Comparison of ENCODE assay signal across 11 cellular contexts in genomic region chr5:115770466-115770865, GRCh38. TPM values are rescaled to one million over a fixed set of nuclear protein-coding genes. Genes with fewer than 3 reads are reported as not detected.
DNase-seq lines count a peak whose midpoint lies in the region; ATAC-seq and TF ChIP-seq lines count a peak whose summit lies in the region.
"Had no signal": no experiment of that assay in that cellular context is flagged by ENCODE, and none has a peak within 500 bp of the region (broad histone marks: within the 10 kb centered on the region; RNA-seq: fewer than 3 reads in every experiment).

No MANE protein-coding gene starts in this region.

- H3K79me2 ChIP-seq in hepatocyte, result no peaks in the 10 kb centered on the region

- CTCF ChIA-PET in BJ (lab: Yijun Ruan, JAX), result interaction anchor here (0.7 to 1.6 kb wide), 2 partner anchors 8 to 12 kb away, joined by 3 to 5 read pairs; no protein-coding TSS in a partner anchor

- intact Hi-C loops in left ventricle myocardium superior (cut with micrococcal nuclease), result no loop called here

- no peak overlapping the region for H3K4me2 ChIP-seq in hepatocyte

- no peaks in the 10 kb centered on the region for H3K9me3 Mint-ChIP-seq in effector memory CD8-positive, alpha-beta T cell
- H3K9me3 Mint-ChIP-seq: IgD-negative memory B cell had no signal

- H3K4me3 ChIP-seq in BJ (ENCODE audit: low read depth, low read length), result no peak overlapping the region
- H3K4me3 ChIP-seq in hepatocyte, result no peak overlapping the region

- H3K27me3 ChIP-seq in BJ (ENCODE audit: control insufficient read depth, insufficient read depth, low read length) (0 out of 2 replicates have a peak, but pooled peaks cover 2% of the 10 kb centered on the region), hepatocyte (no peaks in the 10 kb centered on the region)

- H3K4me3 Mint-ChIP-seq in effector memory CD8-positive, alpha-beta T cell, result no peak overlapping the region
- H3K4me3 Mint-ChIP-seq: IgD-negative memory B cell had no signal

- no peak for ATAC-seq in left ventricle myocardium superior
- no peak for ATAC-seq in effector memory CD8-positive, alpha-beta T cell (replicated peaks)
- no peak for ATAC-seq in HG02981 (IDR thresholded peaks at IDR 0.05; ENCODE audit: unreplicated experiment)

- TF ChIP-seq CTCF in BJ (IDR thresholded peaks at IDR 0.05; ENCODE audit: insufficient read depth, low read depth, low read length) (peak; percentile 59), GM13977 (IDR thresholded peaks at IDR 0.05; ENCODE audit: extremely low read depth, insufficient read depth, missing control alignments) (peak; percentile 48), hepatocyte (IDR thresholded peaks at IDR 0.05; ENCODE audit: poor library complexity) (peak; percentile 5)

- in situ Hi-C loops in GM13977 (cut with MboI; ENCODE audit: low pct_unique_long_range_greater_than_20kb, low sequenced_read_pairs, unreplicated experiment), result no loop called here

- H3K4me1 ChIP-seq in hepatocyte (ENCODE audit: insufficient read depth), result no peaks in the 10 kb centered on the region

- H3K36me3 Mint-ChIP-seq in effector memory CD8-positive, alpha-beta T cell (ENCODE audit: insufficient read depth), result no peaks in the 10 kb centered on the region
- H3K36me3 Mint-ChIP-seq: IgD-negative memory B cell had no signal

- no peaks in the 10 kb centered on the region for H4K20me1 ChIP-seq in hepatocyte (ENCODE audit: insufficient read depth, poor library complexity, severe bottlenecking)

- H3K4me1 Mint-ChIP-seq in effector memory CD8-positive, alpha-beta T cell (ENCODE audit: low read depth in 2 of 2), result no peaks in the 10 kb centered on the region

- DNase-seq in BJ (ENCODE audit: low read depth), result no peak
- no peak for DNase-seq in GM13977 (ENCODE audit: low spot score)
- DNase-seq in RPMI8226, result peak; percentile 38
- DNase-seq in hepatocyte (ENCODE audit: low spot score), result no peak
- DNase-seq in HCEC 1CT, result no peak
- DNase-seq in left ventricle myocardium superior, result no peak
- DNase-seq in effector memory CD8-positive, alpha-beta T cell, result no peak
- DNase-seq: dermis blood vessel endothelial cell had no signal

- H2AFZ ChIP-seq in hepatocyte, result no peak overlapping the region

- POLR2A ChIA-PET in BJ (lab: Charles Lee), result no interaction called here

- H3K36me3 ChIP-seq in BJ (ENCODE audit: control insufficient read depth, insufficient read depth, low read length), result no peaks in the 10 kb centered on the region
- no peaks in the 10 kb centered on the region for H3K36me3 ChIP-seq in hepatocyte (replicated peaks; ENCODE audit: insufficient read depth, low read depth)

- H3K27me3 Mint-ChIP-seq in effector memory CD8-positive, alpha-beta T cell, result peaks cover 8 to 19% of the 10 kb centered on the region in 2 donors

- H3K9me3 ChIP-seq in hepatocyte (ENCODE audit: low read depth), result no peaks in the 10 kb centered on the region

- WGBS in hepatocyte (ENCODE audit: low lambda C conversion rate, missing lambda C conversion rate), result 62% methylated on average over 11 of the region's 11 CpGs

- H3K27ac ChIP-seq in hepatocyte, result no peak overlapping the region
- H3K27ac ChIP-seq: RWPE1 had no signal

- H3K9me2 ChIP-seq in hepatocyte (replicated peaks; ENCODE audit: insufficient read depth), result no peaks in the 10 kb centered on the region

- no peak overlapping the region for H3K27ac Mint-ChIP-seq in effector memory CD8-positive, alpha-beta T cell
- H3K27ac Mint-ChIP-seq: IgD-negative memory B cell had no signal

RNA-seq across cellular contexts. Expression of gene CDO1, which starts 46.0 kb away (rescaled TPM):
- polyA plus RNA-seq in BJ (2011; rRNA removed) (1.8 and 2.0 TPM in 2 replicates), hepatocyte (8.4 and 17.5 TPM in 2 replicates)
- polyA minus RNA-seq in BJ (2011; rRNA and poly(A)+ RNA removed), result 1.4 and 1.8 TPM in 2 replicates
- total RNA-seq in hepatocyte (29.5 and 29.8 TPM in 2 replicates), left ventricle myocardium superior (5.4 TPM)
- polyA plus RNA-seq: IgD-negative memory B cell had no signal

Comparison
In these comparisons a context has a peak if more than half of its experiments do, and no peak if none do; other contexts are left out.
1. CTCF ChIP-seq: peak in every context shown above with its lines; median percentile 59 in BJ; 48 in GM13977; 5 in hepatocyte.